8 cellular contexts compared by ENCODE assay signal in genomic region chr7:141074162-141074989, GRCh38. TPM values are rescaled to one million over a fixed set of nuclear protein-coding genes. Genes with fewer than 3 reads are reported as not detected.
DNase-seq lines count a peak whose midpoint lies in the region; ATAC-seq and TF ChIP-seq lines count a peak whose summit lies in the region.

No MANE protein-coding gene starts in this region.

- DNase-seq in DMS153 treated with DMSO at 0.1 percent for 48 hours (lab: John Stamatoyannopoulos, UW; ENCODE audit: unreplicated experiment) = peak; percentile 29
- no peak for DNase-seq in activated T-cell treated with anti-CD3 and anti-CD28 coated beads, Interleukin-2, amount 50 U/mL, for 4 hours
- DNase-seq in heart left ventricle = peak in 3 of 5 donors; percentile 6 to 66 (median 26)
- no peak for DNase-seq in NOMO-1 treated with DMSO at 0.1 percent for 48 hours (lab: John Stamatoyannopoulos, UW; ENCODE audit: unreplicated experiment)

- peak overlapping the region; percentile 72 for H3K4me3 Mint-ChIP-seq in activated T-cell treated with anti-CD3 and anti-CD28 coated beads, Interleukin-2, amount 50 U/mL, for 4 hours

- H3K4me2 ChIP-seq in parathyroid adenoma (ENCODE audit: low read length) = peak overlapping the region; percentile 81

- H3K9me3 ChIP-seq in HUES64 (ENCODE audit: insufficient read depth, low read depth, low read length) = no peaks in the 10 kb centered on the region
- H3K9me3 ChIP-seq in heart left ventricle = no peaks in the 10 kb centered on the region
- H3K9me3 ChIP-seq in parathyroid adenoma (ENCODE audit: control insufficient read depth, low read length) = no peaks in the 10 kb centered on the region

- no peaks in the 10 kb centered on the region for H3K36me3 ChIP-seq in HUES64 (ENCODE audit: insufficient read depth, low read length)
- no peaks in the 10 kb centered on the region for H3K36me3 ChIP-seq in heart left ventricle
- H3K36me3 ChIP-seq in parathyroid adenoma (ENCODE audit: control insufficient read depth, insufficient read depth, low read length) = no peaks in the 10 kb centered on the region

- under 1% methylated on average over 75 of the region's 75 CpGs for WGBS in HUES64
- 1 to 2% (median 2%) methylated on average over 38 to 75 of the region's 75 CpGs for WGBS in heart left ventricle, 4 donors

- peaks cover 29% of the 10 kb centered on the region for H3K79me2 ChIP-seq in parathyroid adenoma

- H3K9ac ChIP-seq in HUES64 (ENCODE audit: low read depth, low read length) (peak overlapping the region; percentile 80), parathyroid adenoma (peak overlapping the region; percentile 49)

- no peaks in the 10 kb centered on the region for H3K36me3 Mint-ChIP-seq in activated T-cell treated with anti-CD3 and anti-CD28 coated beads, Interleukin-2, amount 50 U/mL, for 4 hours (ENCODE audit: insufficient read depth)

- H3K27me3 ChIP-seq in HUES64 (ENCODE audit: insufficient read depth, low read length) (peaks cover 68% of the 10 kb centered on the region), heart left ventricle (peaks cover 0 to 83% (median 8%) of the 10 kb centered on the region in 9 donors), parathyroid adenoma (ENCODE audit: control insufficient read depth, insufficient read depth, low read length) (no peaks in the 10 kb centered on the region)

- no peak for TF ChIP-seq POLR2A in heart left ventricle (IDR thresholded peaks at IDR 0.05)

- peak overlapping the region; percentile 95 for H2AFZ ChIP-seq in parathyroid adenoma

- H3K4me1 Mint-ChIP-seq in activated T-cell treated with anti-CD3 and anti-CD28 coated beads, Interleukin-2, amount 50 U/mL, for 4 hours (ENCODE audit: low read depth) = peaks cover 21% of the 10 kb centered on the region

- H3K4me1 ChIP-seq in HUES64 (ENCODE audit: insufficient read depth, low read length) = peaks cover 20% of the 10 kb centered on the region
- peaks cover 0 to 42% (median 20%) of the 10 kb centered on the region in 12 donors for H3K4me1 ChIP-seq in heart left ventricle
- peaks cover 19% of the 10 kb centered on the region for H3K4me1 ChIP-seq in parathyroid adenoma

- H3K9me3 Mint-ChIP-seq in activated T-cell treated with anti-CD3 and anti-CD28 coated beads, Interleukin-2, amount 50 U/mL, for 4 hours = no peaks in the 10 kb centered on the region

- ATAC-seq in activated T-cell treated with anti-CD3 and anti-CD28 coated beads, Interleukin-2, amount 50 U/mL, for 4 hours = peak; percentile 39 to 49
- ATAC-seq in heart left ventricle (peak in 3 of 4 donors; percentile 23 to 42 (median 27)), HG02870 (IDR thresholded peaks at IDR 0.05; ENCODE audit: unreplicated experiment) (no peak), GM21381 (IDR thresholded peaks at IDR 0.05; ENCODE audit: unreplicated experiment) (no peak)

- intact Hi-C loops in heart left ventricle (cut with DNase I) = loop anchor here in 6 of 10 donors (5.0 to 10.0 kb wide), 5 partner anchors 140 to 458 kb away; no protein-coding TSS in a partner anchor

- peak overlapping the region; percentile 88 for H3K4me3 ChIP-seq in HUES64 (ENCODE audit: low read length)
- H3K4me3 ChIP-seq in heart left ventricle = peak overlapping the region; percentile 46 to 67 (median 58)
- H3K4me3 ChIP-seq in parathyroid adenoma (ENCODE audit: low read depth, low read length) = peak overlapping the region; percentile 66

- TF ChIP-seq CTCF in heart left ventricle (IDR thresholded peaks at IDR 0.05) (no peak), parathyroid adenoma (IDR thresholded peaks at IDR 0.05) (no peak)

- H3K27me3 Mint-ChIP-seq in activated T-cell treated with anti-CD3 and anti-CD28 coated beads, Interleukin-2, amount 50 U/mL, for 4 hours (ENCODE audit: low read depth) = peaks cover 48% of the 10 kb centered on the region

- H3K27ac ChIP-seq in HUES64 (ENCODE audit: low read depth, low read length) (no peak overlapping the region), heart left ventricle (peak overlapping the region in 3 of 12 donors; percentile 0 to 37 (median 9)), parathyroid adenoma (peak overlapping the region; percentile 73)

RNA-seq across cellular contexts. Expression of gene TMEM178B, which starts 0.5 kb away (rescaled TPM):
- polyA plus RNA-seq in HUES64 (2013, experiment 1 of 2) = 4.1 TPM
- 4.1 TPM for polyA plus RNA-seq in HUES64 (2013, experiment 2 of 2)
- under 1 TPM; 0.23 to 0.90 (median 0.37) TPM for total RNA-seq in activated T-cell treated with anti-CD3 and anti-CD28 coated beads, Interleukin-2, amount 50 U/mL, for 4 hours
- 10 to 100 TPM; 15.2 to 58.5 (median 23.1) TPM for total RNA-seq in heart left ventricle
- polyA plus RNA-seq in heart left ventricle = 1 to 10 TPM; 1.2 to 5.7 TPM

RNA-seq across cellular contexts. Expression of gene MRPS33, which starts 59.6 kb away (rescaled TPM):
- 45.3 TPM for polyA plus RNA-seq in HUES64 (2013, experiment 1 of 2)
- polyA plus RNA-seq in HUES64 (2013, experiment 2 of 2) = 47.8 TPM
- 10 to 100 TPM; 69.7 to 84.4 (median 74.1) TPM for total RNA-seq in activated T-cell treated with anti-CD3 and anti-CD28 coated beads, Interleukin-2, amount 50 U/mL, for 4 hours
- 100 to 1,000 TPM in 6 of 9 donors, 10 to 100 TPM in 3; 43.7 to 137 (median 105) TPM for total RNA-seq in heart left ventricle
- polyA plus RNA-seq in heart left ventricle = 100 to 1,000 TPM in 1 of 2 donors, 10 to 100 TPM in 1; 71.8 to 146 TPM

Comparison
In these comparisons a context has a peak if more than half of its experiments do, and no peak if none do; other contexts are left out.
1. DNase-seq: peak in DMS153 treated with DMSO at 0.1 percent for 48 hours (single experiment) and heart left ventricle (3 of 5); none in activated T-cell treated with anti-CD3 and anti-CD28 coated beads, Interleukin-2, amount 50 U/mL, for 4 hours (single experiment) and NOMO-1 treated with DMSO at 0.1 percent for 48 hours (single experiment).
2. ATAC-seq: peak in activated T-cell treated with anti-CD3 and anti-CD28 coated beads, Interleukin-2, amount 50 U/mL, for 4 hours (2 of 2) and heart left ventricle (3 of 4); none in HG02870 (single experiment) and GM21381 (single experiment).
3. RNA of gene TMEM178B, which starts 0.5 kb away (total RNA-seq): 15.2 to 58.5 TPM in heart left ventricle; 0.23 to 0.90 TPM in activated T-cell treated with anti-CD3 and anti-CD28 coated beads, Interleukin-2, amount 50 U/mL, for 4 hours; every median in the first group is over 4 times any median in the second.
4. Peak in every context shown above with its lines, with median percentiles within 50 percentile points of each other: H3K4me3 ChIP-seq.